In the genomic region with DNA sequence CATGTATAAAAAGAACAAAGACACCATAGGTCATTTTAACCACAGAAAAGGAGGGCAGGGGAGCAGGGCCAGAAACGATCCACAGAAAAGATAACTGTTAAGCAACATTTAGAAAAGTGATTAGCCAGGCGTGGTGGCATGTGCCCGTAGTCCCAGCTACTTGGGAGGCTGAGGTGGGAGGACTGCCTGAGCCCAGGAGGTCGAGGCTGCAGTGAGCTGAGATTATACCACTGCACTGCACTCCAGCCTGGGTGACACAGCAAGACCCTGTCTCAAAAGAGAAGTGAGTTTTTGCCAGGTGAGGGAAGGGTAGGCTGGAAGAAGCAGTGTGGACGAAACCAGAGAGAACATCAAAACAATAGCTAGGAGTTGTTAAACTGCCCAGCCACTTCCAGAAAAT, we compare ENCODE assay signal across 16 cellular contexts. TPM values are rescaled to one million over a fixed set of nuclear protein-coding genes. Genes with fewer than 3 reads are reported as not detected.
A peak's percentile ranks its signal among the peaks of the same experiment; 100 is the strongest.
DNase-seq lines count a peak whose midpoint lies in the region; ATAC-seq and TF ChIP-seq lines count a peak whose summit lies in the region.
"Had no signal": no experiment of that assay in that cellular context is flagged by ENCODE, and none has a peak within 500 bp of the region (broad histone marks: within the 10 kb centered on the region; RNA-seq: fewer than 3 reads in every experiment).

No MANE protein-coding gene starts in this region.

- H3F3A ChIP-seq in SU-DHL-6 (ENCODE audit: insufficient read depth) (0 out of 2 replicates have a peak, but pooled peaks cover 2% of the 10 kb centered on the region), neural progenitor cell (ENCODE audit: low read depth) (peaks cover 16% of the 10 kb centered on the region)

- H3K36me3 ChIP-seq in DND-41 (ENCODE audit: insufficient read depth, low read length) (peaks cover 24% of the 10 kb centered on the region), SU-DHL-6 (ENCODE audit: low read length) (peaks cover 19% of the 10 kb centered on the region), neural progenitor cell (peaks cover 17% of the 10 kb centered on the region), heart left ventricle (peaks cover 0 to 20% (median 16%) of the 10 kb centered on the region in 9 donors)

- H3K27ac Mint-ChIP-seq in activated T-cell treated with anti-CD3 and anti-CD28 coated beads, Interleukin-2, amount 50 U/mL, for 72 hours, result peak overlapping the region; percentile 81
- peak overlapping the region; percentile 57 for H3K27ac Mint-ChIP-seq in neural progenitor cell

- H3K27ac ChIP-seq in DND-41 (ENCODE audit: low read length), result no peak overlapping the region
- H3K27ac ChIP-seq in SU-DHL-6 (ENCODE audit: low read depth, low read length), result no peak overlapping the region
- no peak overlapping the region for H3K27ac ChIP-seq in neural progenitor cell
- H3K27ac ChIP-seq in heart left ventricle, result no peak overlapping the region

- H3K9me3 Mint-ChIP-seq in activated T-cell treated with anti-CD3 and anti-CD28 coated beads, Interleukin-2, amount 50 U/mL, for 72 hours, result peaks cover 2 to 5% of the 10 kb centered on the region in 2 donors
- peaks cover 16% of the 10 kb centered on the region for H3K9me3 Mint-ChIP-seq in neural progenitor cell
- H3K9me3 Mint-ChIP-seq: CD4-positive, CD25-positive, alpha-beta regulatory T cell had no signal

- no peaks in the 10 kb centered on the region for H3K9me3 ChIP-seq in DND-41 (ENCODE audit: insufficient read depth, low read length, severe bottlenecking)
- no peaks in the 10 kb centered on the region for H3K9me3 ChIP-seq in SU-DHL-6 (ENCODE audit: insufficient read depth, low read length)
- no peaks in the 10 kb centered on the region for H3K9me3 ChIP-seq in neural progenitor cell (ENCODE audit: low read depth)
- peaks cover 0 to 13% (median 0%) of the 10 kb centered on the region in 12 donors for H3K9me3 ChIP-seq in heart left ventricle

- H3K27me3 Mint-ChIP-seq in activated T-cell treated with anti-CD3 and anti-CD28 coated beads, Interleukin-2, amount 50 U/mL, for 72 hours (ENCODE audit: low read depth), result no peaks in the 10 kb centered on the region
- H3K27me3 Mint-ChIP-seq in neural progenitor cell (ENCODE audit: insufficient read depth, low read depth), result no peaks in the 10 kb centered on the region
- H3K27me3 Mint-ChIP-seq: CD4-positive, CD25-positive, alpha-beta regulatory T cell had no signal

- H4K20me1 ChIP-seq in DND-41 (ENCODE audit: insufficient read depth, low read length) (peaks cover 3% of the 10 kb centered on the region; the same call in 1 of the 2 replicates), SU-DHL-6 (ENCODE audit: low read depth, low read length) (no peaks in the 10 kb centered on the region), neural progenitor cell (ENCODE audit: low read depth) (no peaks in the 10 kb centered on the region)

- H3K4me1 ChIP-seq in DND-41 (ENCODE audit: insufficient read depth, low read length), result peaks cover 32% of the 10 kb centered on the region
- peaks cover 7% of the 10 kb centered on the region for H3K4me1 ChIP-seq in neural progenitor cell
- peaks cover 0 to 28% (median 15%) of the 10 kb centered on the region in 12 donors for H3K4me1 ChIP-seq in heart left ventricle

- H3K4me3 Mint-ChIP-seq in activated T-cell treated with anti-CD3 and anti-CD28 coated beads, Interleukin-2, amount 50 U/mL, for 72 hours, result peak overlapping the region; percentile 4 to 58
- H3K4me3 Mint-ChIP-seq in neural progenitor cell, result no peak overlapping the region

- H3K4me3 ChIP-seq in DND-41 (ENCODE audit: low read depth in 1 of 2, low read length in 2 of 2), result no peak overlapping the region
- no peak overlapping the region for H3K4me3 ChIP-seq in SU-DHL-6 (ENCODE audit: insufficient read depth, low read length, poor library complexity, severe bottlenecking)
- H3K4me3 ChIP-seq in neural progenitor cell, result no peak overlapping the region
- H3K4me3 ChIP-seq in heart left ventricle, result no peak overlapping the region
- H3K4me3 ChIP-seq: MG63 had no signal

- no peak for DNase-seq in activated T-cell treated with anti-CD3 and anti-CD28 coated beads, Interleukin-2, amount 50 U/mL, for 72 hours
- DNase-seq in activated T-cell treated with anti-CD3 and anti-CD28 coated beads, Interleukin-2, amount 50 U/mL, for 1 hour, result no peak
- no peak for DNase-seq in DND-41
- no peak for DNase-seq in neural progenitor cell (ENCODE audit: low spot score)
- DNase-seq in heart left ventricle, result no peak
- no peak for DNase-seq in DMS53 treated with DMSO at 0.1 percent for 48 hours (lab: John Stamatoyannopoulos, UW; ENCODE audit: unreplicated experiment)
- DNase-seq: CD4-positive, CD25-positive, alpha-beta regulatory T cell; DMS79 treated with DMSO at 0.1 percent for 48 hours; GF-D8; GOT3; KBM-7; MG63; NCI-H2029; NCI-H510A treated with DMSO at 0.1 percent for 48 hours had no signal

- H3K4me1 Mint-ChIP-seq in activated T-cell treated with anti-CD3 and anti-CD28 coated beads, Interleukin-2, amount 50 U/mL, for 72 hours (ENCODE audit: low read depth), result peaks cover 48% of the 10 kb centered on the region
- peaks cover 13% of the 10 kb centered on the region for H3K4me1 Mint-ChIP-seq in neural progenitor cell

- TF ChIP-seq CTCF in DND-41 (IDR thresholded peaks at IDR 0.05; ENCODE audit: borderline replicate concordance, extremely low read depth, low read length, poor library complexity, severe bottlenecking) (no peak), SU-DHL-6 (IDR thresholded peaks at IDR 0.05; ENCODE audit: insufficient read depth, low read length, poor library complexity, severe bottlenecking) (no peak), neural progenitor cell (IDR thresholded peaks at IDR 0.05) (no peak), heart left ventricle (IDR thresholded peaks at IDR 0.05) (no peak)

- intact Hi-C loops in heart left ventricle (cut with DNase I), result no loop called here

- no peak overlapping the region for H3K9ac ChIP-seq in DND-41 (ENCODE audit: low read depth, low read length)
- H3K9ac ChIP-seq in SU-DHL-6 (ENCODE audit: low read length), result no peak overlapping the region
- H3K9ac ChIP-seq in neural progenitor cell, result no peak overlapping the region

- H3K36me3 Mint-ChIP-seq in activated T-cell treated with anti-CD3 and anti-CD28 coated beads, Interleukin-2, amount 50 U/mL, for 72 hours (ENCODE audit: insufficient read depth in 2 of 2), result peaks cover 10 to 30% of the 10 kb centered on the region in 2 donors
- H3K36me3 Mint-ChIP-seq in neural progenitor cell, result peaks cover 21% of the 10 kb centered on the region

- H3K79me2 ChIP-seq in DND-41 (ENCODE audit: insufficient read depth, low read length) (peaks cover 74% of the 10 kb centered on the region), SU-DHL-6 (ENCODE audit: insufficient read depth, low read length) (peaks cover 68% of the 10 kb centered on the region), neural progenitor cell (ENCODE audit: low read depth) (peaks cover 83% of the 10 kb centered on the region)

- H3K9me2 ChIP-seq in SU-DHL-6 (replicated peaks; ENCODE audit: insufficient read depth, low read length), result no peaks in the 10 kb centered on the region

- H3K27me3 ChIP-seq in DND-41 (ENCODE audit: insufficient read depth, low read length, poor library complexity) (no peaks in the 10 kb centered on the region), SU-DHL-6 (ENCODE audit: low read length) (no peaks in the 10 kb centered on the region), neural progenitor cell (no peaks in the 10 kb centered on the region), heart left ventricle (no peaks in the 10 kb centered on the region)
- H3K27me3 ChIP-seq: MG63 had no signal

- 79 to 83% (median 80%) methylated on average over 5 of the region's 5 CpGs for WGBS in heart left ventricle, 4 donors

- H3K4me2 ChIP-seq in DND-41 (ENCODE audit: insufficient read depth, low read length), result peak overlapping the region; percentile 76; the same call in 1 of the 2 replicates
- peak overlapping the region; percentile 100 for H3K4me2 ChIP-seq in SU-DHL-6 (ENCODE audit: low read depth, low read length, poor library complexity, severe bottlenecking)
- H3K4me2 ChIP-seq in neural progenitor cell, result no peak overlapping the region

- H2AFZ ChIP-seq in DND-41 (ENCODE audit: low read depth, low read length) (no peak overlapping the region), SU-DHL-6 (ENCODE audit: low read depth, low read length, severe bottlenecking) (no peak overlapping the region), neural progenitor cell (replicated peaks) (no peak overlapping the region)

- no peak for TF ChIP-seq POLR2A in heart left ventricle (IDR thresholded peaks at IDR 0.05)

- no peak for ATAC-seq in activated T-cell treated with anti-CD3 and anti-CD28 coated beads, Interleukin-2, amount 50 U/mL, for 72 hours (replicated peaks in 1 of 2)
- ATAC-seq in DND-41 (ENCODE audit: insufficient read depth, low read depth) (no peak), heart left ventricle (no peak), GM21447 (IDR thresholded peaks at IDR 0.05; ENCODE audit: unreplicated experiment) (no peak)

RNA-seq across cellular contexts. Expression of gene WDR12, which starts 3.3 kb away (rescaled TPM):
- total RNA-seq in activated T-cell treated with anti-CD3 and anti-CD28 coated beads, Interleukin-2, amount 50 U/mL, for 72 hours, result 10 to 100 TPM; 67.6 to 95.0 TPM
- total RNA-seq in neural progenitor cell (ENCODE audit: low replicate concordance) (54.0 and 58.6 TPM in 2 replicates), heart left ventricle (10 to 100 TPM; 12.9 to 56.3 (median 42.3) TPM)
- polyA plus RNA-seq in heart left ventricle, result 10 to 100 TPM; 17.3 to 23.2 TPM

RNA-seq across cellular contexts. Expression of gene CARF, which starts 3.9 kb away (rescaled TPM):
- 10 to 100 TPM; 12.0 to 13.8 TPM for total RNA-seq in activated T-cell treated with anti-CD3 and anti-CD28 coated beads, Interleukin-2, amount 50 U/mL, for 72 hours
- 14.3 and 30.9 TPM in 2 replicates for total RNA-seq in neural progenitor cell (ENCODE audit: low replicate concordance)
- 10 to 100 TPM in 2 of 9 donors, 1 to 10 TPM in 7; 2.2 to 12.2 (median 7.4) TPM for total RNA-seq in heart left ventricle
- 1 to 10 TPM in 1 of 2 donors, under 1 TPM in 1; 0.79 to 2.3 TPM for polyA plus RNA-seq in heart left ventricle

RNA-seq across cellular contexts. Expression of gene ICA1L, which starts 36.6 kb away (rescaled TPM):
- 10 to 100 TPM; 12.6 to 14.0 TPM for total RNA-seq in activated T-cell treated with anti-CD3 and anti-CD28 coated beads, Interleukin-2, amount 50 U/mL, for 72 hours
- total RNA-seq in neural progenitor cell (ENCODE audit: low replicate concordance) (11.7 and 27.5 TPM in 2 replicates), heart left ventricle (1 to 10 TPM; 4.1 to 9.2 (median 6.1) TPM)
- 1 to 10 TPM; 1.5 to 2.1 TPM for polyA plus RNA-seq in heart left ventricle
